8 cellular contexts compared by ENCODE assay signal in the genomic region with DNA sequence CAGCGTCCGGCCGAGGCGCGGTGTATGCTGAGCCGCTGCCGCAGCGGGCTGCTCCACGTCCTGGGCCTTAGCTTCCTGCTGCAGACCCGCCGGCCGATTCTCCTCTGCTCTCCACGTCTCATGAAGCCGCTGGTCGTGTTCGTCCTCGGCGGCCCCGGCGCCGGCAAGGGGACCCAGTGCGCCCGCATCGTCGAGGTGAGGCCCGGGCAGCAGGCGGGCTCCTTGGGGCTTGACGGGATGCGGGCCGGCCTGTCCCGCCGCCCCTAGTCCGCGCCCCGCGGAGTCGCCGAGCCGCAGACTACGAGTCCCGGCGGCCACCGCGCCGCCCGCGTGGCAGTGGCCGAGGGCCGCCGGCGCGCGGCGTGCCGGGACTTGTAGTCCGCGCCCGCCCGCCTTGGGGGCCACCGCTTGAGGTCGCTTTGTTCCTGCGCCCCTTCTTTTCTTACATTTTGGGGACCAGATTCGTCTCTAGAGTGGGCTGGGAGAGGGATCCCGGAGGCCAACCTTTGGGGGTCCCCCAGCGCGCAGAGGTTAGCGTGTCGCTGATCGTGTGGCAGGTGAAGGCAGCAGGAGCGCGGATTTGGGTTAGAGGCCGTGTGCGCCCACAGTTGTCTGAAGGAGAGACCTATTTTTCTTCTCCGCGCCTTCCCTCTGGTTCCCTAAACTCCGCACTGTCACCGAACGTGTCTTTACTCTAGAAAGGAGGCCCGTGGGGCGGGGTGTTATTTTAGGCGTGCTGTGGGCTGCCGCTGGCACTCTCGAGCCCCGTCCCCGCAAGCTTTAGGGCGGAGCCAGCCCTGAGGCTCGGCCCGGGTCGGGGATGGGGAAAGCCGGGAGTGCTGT. TPM values are rescaled to one million over a fixed set of nuclear protein-coding genes. Genes with fewer than 3 reads are reported as not detected.
DNase-seq lines count a peak whose midpoint lies in the region; ATAC-seq, FAIRE-seq and TF ChIP-seq lines count a peak whose summit lies in the region.

No MANE protein-coding gene starts in this region.

- in situ Hi-C loops in HepG2 (cut with HindIII; ENCODE audit: extremely low pct_ligation_motif_present, low pct_unique_long_range_greater_than_20kb), result no loop called here

- H3K9ac ChIP-seq in colonic mucosa (ENCODE audit: low read depth in 2 of 2, low read length in 2 of 2), result peak overlapping the region; percentile 96 to 98
- peak overlapping the region; percentile 95 for H3K9ac ChIP-seq in HepG2 (ENCODE audit: insufficient read depth, low read depth, low read length)

- H3K27me3 ChIP-seq in colonic mucosa (no peaks in the 10 kb centered on the region), HepG2 (ENCODE audit: control insufficient read depth in 1 of 2, insufficient read depth in 2 of 2, low read length in 2 of 2) (no peaks in the 10 kb centered on the region; a peak in 1 of 5 replicates)

- TF ChIP-seq POLR2A in HepG2 (IDR thresholded peaks at IDR 0.05; ENCODE audit: insufficient read depth in 1 of 2, low read depth in 2 of 2, low read length in 2 of 2), result peak; percentile 82 to 83; a peak in 3 of 4 replicates

- no peak overlapping the region for H2AFZ ChIP-seq in HepG2 (ENCODE audit: low read length)

- POLR2A ChIA-PET in HepG2 (lab: Yijun Ruan, JAX), result interaction anchor here (0.6 to 3.2 kb wide), 17 partner anchors 8 to 717 kb away, joined by 3 to 54 read pairs (median 4); a partner anchor contains a TSS

- H3K4me3 ChIP-seq in colonic mucosa, result peak overlapping the region; percentile 67
- peak overlapping the region; percentile 87 to 98 (median 94) for H3K4me3 ChIP-seq in HepG2 (replicated peaks in 1 of 3; ENCODE audit: insufficient read depth in 1 of 3, low read depth in 2 of 3, low read length in 3 of 3)

- TF ChIP-seq EP300 in HepG2 (IDR thresholded peaks at IDR 0.05; ENCODE audit: low read depth in 2 of 2, low read length in 2 of 2) (no peak), HepG2 (CRISPR knock-in tag; IDR thresholded peaks at IDR 0.05; ENCODE audit: borderline replicate concordance) (no peak)

- no TSS peak for BruUV-seq in HepG2 (replicated peaks; lab: Mats Ljungman, UMichigan)

- H4K20me1 ChIP-seq in HepG2 (ENCODE audit: insufficient read depth, low read length), result peaks cover under 1% of the 10 kb centered on the region; the same call in 1 of the 2 replicates

- FAIRE-seq in HepG2 (lab: Jason Lieb, UNC), result no peak

- DNase-seq in AG20443 (ENCODE audit: low spot score) (peak; percentile 93), NCI-H2227 treated with DMSO at 0.1 percent for 48 hours (lab: John Stamatoyannopoulos, UW) (peak; percentile 69), colonic mucosa (peak; percentile 89), HepG2 (ENCODE audit: low spot score) (peak; percentile 58)
- peak; percentile 47 to 55 for DNase-seq in activated CD4-positive, alpha-beta T cell treated with anti-CD3 and anti-CD28 coated beads for 24 hours (ENCODE audit: low read depth in 2 of 2)
- DNase-seq in stimulated activated CD4-positive, alpha-beta T cell treated with anti-CD3 and anti-CD28 coated beads, Interleukin-4, amount 100 ng/mL, for 1 hour, result peak; percentile 77

- no peak for TF ChIP-seq CTCF in colonic mucosa (IDR thresholded peaks at IDR 0.05)
- peak; percentile 20 for TF ChIP-seq CTCF in HepG2 (CRISPR knock-in tag; IDR thresholded peaks at IDR 0.05)

- H3K79me2 ChIP-seq in HepG2 (ENCODE audit: insufficient read depth, low read length), result peaks cover 45% of the 10 kb centered on the region

- H3K36me3 ChIP-seq in colonic mucosa (no peaks in the 10 kb centered on the region), HepG2 (replicated peaks in 1 of 2; ENCODE audit: control insufficient read depth in 1 of 2, insufficient read depth in 2 of 2, low read length in 2 of 2) (peaks cover 0 to 7% of the 10 kb centered on the region in 2 experiments; a peak in 2 of 5 replicates)

- peak overlapping the region; percentile 94 for H3K27ac ChIP-seq in colonic mucosa
- peak overlapping the region; percentile 99 for H3K27ac ChIP-seq in HepG2 (ENCODE audit: extremely low read length, insufficient read depth, low read length)

- peak overlapping the region; percentile 84 for H3K4me2 ChIP-seq in HepG2 (ENCODE audit: low read depth, low read length)

- ATAC-seq in GM18868 (IDR thresholded peaks at IDR 0.05; ENCODE audit: unreplicated experiment), result peak; percentile 86
- ATAC-seq in HG03097 (IDR thresholded peaks at IDR 0.05; ENCODE audit: low FRiP score, unreplicated experiment), result peak; percentile 86
- peak; percentile 92 for ATAC-seq in HepG2

- intact Hi-C loops in colonic mucosa (cut with DNase I), result loop anchor here (5.0 kb wide), 1 partner anchor 142 kb away; a partner anchor contains a TSS
- intact Hi-C loops in HepG2 (cut with micrococcal nuclease; ENCODE audit: unreplicated experiment), result loop anchor here (1.0 kb wide), 2 partner anchors 20 to 45 kb away; a partner anchor contains a TSS

- under 1% methylated on average over 27 of the region's 90 CpGs for WGBS in HepG2 (ENCODE audit: low lambda C conversion rate)

- no peaks in the 10 kb centered on the region for H3K9me3 ChIP-seq in colonic mucosa
- H3K9me3 ChIP-seq in HepG2 (ENCODE audit: low read length), result no peaks in the 10 kb centered on the region

- CTCF ChIA-PET in HepG2 (lab: Yijun Ruan, JAX; ENCODE audit: low intra/inter-chr PET ratio, low total read pairs), result no interaction called here

- TF ChIP-seq RAD21 in HepG2 (CRISPR knock-in tag; IDR thresholded peaks at IDR 0.05), result peak; percentile 31

- peaks cover 10% of the 10 kb centered on the region for H3K4me1 ChIP-seq in colonic mucosa
- H3K4me1 ChIP-seq in HepG2 (ENCODE audit: insufficient read depth, low read length), result peaks cover 52% of the 10 kb centered on the region

TF ChIP-seq in HepG2, 621 proteins besides CTCF, POLR2A, EP300 and RAD21 (continues in another document):
- TF ChIP-seq GATA4 (IDR thresholded peaks at IDR 0.05; ENCODE audit: borderline replicate concordance, low read depth), result no peak
- TF ChIP-seq IRX3 (CRISPR knock-in tag; IDR thresholded peaks at IDR 0.05; ENCODE audit: borderline replicate concordance, low read depth), result peak; percentile 51; the same call in 1 of the 2 replicates
- TF ChIP-seq TBX2 (CRISPR knock-in tag; IDR thresholded peaks at IDR 0.05; ENCODE audit: borderline replicate concordance), result peak; percentile 32; the same call in 1 of the 2 replicates
- 0 out of 2 replicates have a peak, but pooled peaks have one; percentile 24 for TF ChIP-seq ZNF768 (CRISPR knock-in tag; IDR thresholded peaks at IDR 0.05)
- TF ChIP-seq NR1H2 (CRISPR knock-in tag; IDR thresholded peaks at IDR 0.05; ENCODE audit: borderline replicate concordance, low read depth), result 0 out of 2 replicates have a peak, but pooled peaks have one; percentile 45
- TF ChIP-seq ZBTB42 (CRISPR knock-in tag; IDR thresholded peaks at IDR 0.05), result no peak

RNA-seq across cellular contexts. Expression of a gene that starts 0.6 kb away (rescaled TPM):
- total RNA-seq in colonic mucosa (100 to 1,000 TPM; 172 to 254 TPM), HepG2 (2016; rRNA removed; fragmentation: Illumina TruSeq; extraction: Trizol) (92.0 and 134 TPM in 2 replicates)
- total RNA-seq in HepG2 (2016; cell fraction: cytosol; rRNA removed; fragmentation: Illumina TruSeq; extraction: Trizol; ENCODE audit: low read depth), result 33.7 and 40.2 TPM in 2 replicates
- total RNA-seq in HepG2 (2016; cell fraction: insoluble cytoplasmic fraction; rRNA removed; fragmentation: Illumina TruSeq; extraction: Trizol), result 91.0 and 135 TPM in 2 replicates
- total RNA-seq in HepG2 (2016; cell fraction: membrane; rRNA removed; fragmentation: Illumina TruSeq; extraction: Trizol), result 89.3 and 112 TPM in 2 replicates
- total RNA-seq in HepG2 (2016; cell fraction: nucleus; rRNA removed; fragmentation: Illumina TruSeq; extraction: Trizol), result 51.7 and 54.2 TPM in 2 replicates
- 26.7 and 38.3 TPM in 2 replicates for polyA plus RNA-seq in HepG2 (2011; rRNA removed)
- polyA plus RNA-seq in HepG2 (2011; cell fraction: cytosol; rRNA removed), result 13.3 and 21.6 TPM in 2 replicates
- 5.0 and 9.2 TPM in 2 replicates for polyA plus RNA-seq in HepG2 (2011; cell fraction: nucleus; rRNA removed)
- 71.2 and 92.2 TPM in 2 replicates for polyA plus RNA-seq in HepG2 (2012)
- polyA plus RNA-seq in HepG2 (2016; cell fraction: cytosol; fragmentation: Illumina TruSeq; extraction: Trizol; ENCODE audit: low read depth), result 59.4 and 61.0 TPM in 2 replicates
- polyA plus RNA-seq in HepG2 (2016; cell fraction: insoluble cytoplasmic fraction; fragmentation: Illumina TruSeq; extraction: Trizol; ENCODE audit: low read depth), result 147 and 152 TPM in 2 replicates
- polyA plus RNA-seq in HepG2 (2016; cell fraction: membrane; fragmentation: Illumina TruSeq; extraction: Trizol; ENCODE audit: low read depth), result 101 and 114 TPM in 2 replicates
- polyA plus RNA-seq in HepG2 (2016; cell fraction: nucleus; fragmentation: Illumina TruSeq; extraction: Trizol; ENCODE audit: insufficient read depth, low read depth), result 63.3 and 71.3 TPM in 2 replicates
- polyA minus RNA-seq in HepG2 (2011; rRNA and poly(A)+ RNA removed; ENCODE audit: low replicate concordance), result 7.4 and 16.8 TPM in 2 replicates
- 46.4 and 47.8 TPM in 2 replicates for polyA minus RNA-seq in HepG2 (2011; cell fraction: cytosol; rRNA and poly(A)+ RNA removed)
- polyA minus RNA-seq in HepG2 (2011; cell fraction: nucleus; rRNA and poly(A)+ RNA removed), result 21.9 and 24.1 TPM in 2 replicates

RNA-seq across cellular contexts. Expression of a gene that starts 20.2 kb away (rescaled TPM):
- total RNA-seq in colonic mucosa (10 to 100 TPM in 1 of 2 donors, 1 to 10 TPM in 1; 9.6 to 22.0 TPM), HepG2 (2016; rRNA removed; fragmentation: Illumina TruSeq; extraction: Trizol) (18.6 and 22.8 TPM in 2 replicates)
- 24.3 and 28.6 TPM in 2 replicates for total RNA-seq in HepG2 (2016; cell fraction: cytosol; rRNA removed; fragmentation: Illumina TruSeq; extraction: Trizol; ENCODE audit: low read depth)
- total RNA-seq in HepG2 (2016; cell fraction: insoluble cytoplasmic fraction; rRNA removed; fragmentation: Illumina TruSeq; extraction: Trizol), result 17.1 and 23.7 TPM in 2 replicates
- total RNA-seq in HepG2 (2016; cell fraction: membrane; rRNA removed; fragmentation: Illumina TruSeq; extraction: Trizol), result 17.4 and 19.0 TPM in 2 replicates
- 22.4 and 29.1 TPM in 2 replicates for total RNA-seq in HepG2 (2016; cell fraction: nucleus; rRNA removed; fragmentation: Illumina TruSeq; extraction: Trizol)
- polyA plus RNA-seq in HepG2 (2011; rRNA removed), result 7.9 and 13.7 TPM in 2 replicates
- 5.4 and 5.6 TPM in 2 replicates for polyA plus RNA-seq in HepG2 (2011; cell fraction: cytosol; rRNA removed)
- polyA plus RNA-seq in HepG2 (2011; cell fraction: nucleus; rRNA removed), result 5.6 and 8.3 TPM in 2 replicates
- polyA plus RNA-seq in HepG2 (2012), result 3.2 and 6.4 TPM in 2 replicates
- 0.55 and 0.62 TPM in 2 replicates for polyA plus RNA-seq in HepG2 (2016; cell fraction: cytosol; fragmentation: Illumina TruSeq; extraction: Trizol; ENCODE audit: low read depth)
- 16.2 and 16.4 TPM in 2 replicates for polyA plus RNA-seq in HepG2 (2016; cell fraction: insoluble cytoplasmic fraction; fragmentation: Illumina TruSeq; extraction: Trizol; ENCODE audit: low read depth)
- 2.0 and 2.4 TPM in 2 replicates for polyA plus RNA-seq in HepG2 (2016; cell fraction: membrane; fragmentation: Illumina TruSeq; extraction: Trizol; ENCODE audit: low read depth)
- polyA plus RNA-seq in HepG2 (2016; cell fraction: nucleus; fragmentation: Illumina TruSeq; extraction: Trizol; ENCODE audit: insufficient read depth, low read depth), result 19.0 and 19.7 TPM in 2 replicates
- 19.7 and 48.7 TPM in 2 replicates for polyA minus RNA-seq in HepG2 (2011; rRNA and poly(A)+ RNA removed; ENCODE audit: low replicate concordance)
- polyA minus RNA-seq in HepG2 (2011; cell fraction: cytosol; rRNA and poly(A)+ RNA removed), result 9.7 and 12.6 TPM in 2 replicates
- 23.7 and 24.7 TPM in 2 replicates for polyA minus RNA-seq in HepG2 (2011; cell fraction: nucleus; rRNA and poly(A)+ RNA removed)

Comparison
In these comparisons a context has a peak if more than half of its experiments do, and no peak if none do; other contexts are left out.
1. Peak in every context shown above with its lines: DNase-seq, ATAC-seq, H3K4me3 ChIP-seq and H3K27ac ChIP-seq.